ENCODE assay signal across 12 cellular contexts in genomic region chr11:130478881-130479280, GRCh38. TPM values are rescaled to one million over a fixed set of nuclear protein-coding genes. Genes with fewer than 3 reads are reported as not detected.
DNase-seq lines count a peak whose midpoint lies in the region; ATAC-seq and TF ChIP-seq lines count a peak whose summit lies in the region.
"Had no signal": no experiment of that assay in that cellular context is flagged by ENCODE, and none has a peak within 500 bp of the region (broad histone marks: within the 10 kb centered on the region; RNA-seq: fewer than 3 reads in every experiment).

No MANE protein-coding gene starts in this region.

- TF ChIP-seq POLR2A in thyroid gland (IDR thresholded peaks at IDR 0.05): no peak

- H3K9me3 ChIP-seq in left lung: no peaks in the 10 kb centered on the region
- no peaks in the 10 kb centered on the region for H3K9me3 ChIP-seq in thyroid gland

- H3K36me3 ChIP-seq in left lung: no peaks in the 10 kb centered on the region
- peaks cover 1 to 3% of the 10 kb centered on the region in 2 donors for H3K36me3 ChIP-seq in thyroid gland

- peaks cover 2 to 6% of the 10 kb centered on the region in 2 donors for H3K4me1 ChIP-seq in left lung
- H3K4me1 ChIP-seq in thyroid gland: peaks cover 27 to 47% of the 10 kb centered on the region in 2 donors

- DNase-seq in LHCN-M2 (ENCODE audit: low read depth): peak; percentile 38
- peak; percentile 56 for DNase-seq in astrocyte of the hippocampus (ENCODE audit: low read depth, low spot score)
- DNase-seq in left lung: no peak
- DNase-seq in thyroid gland: no peak
- DNase-seq in dedifferentiated amniotic fluid mesenchymal stem cell (ENCODE audit: extremely low spot score): no peak
- no peak for DNase-seq in stimulated activated CD8-positive, alpha-beta memory T cell treated with anti-CD3 and anti-CD28 coated beads, Interleukin-4, amount 100 ng/mL, for 48 hours
- DNase-seq in GM03348 (ENCODE audit: low spot score): no peak
- DNase-seq: glutamatergic neuron, midbrain, NCI-H345 had no signal

- no peak for ATAC-seq in left lung
- ATAC-seq in esophagus mucosa: no peak
- ATAC-seq: WTC11 had no signal

- H3K27me3 ChIP-seq in left lung (peaks cover 0 to 7% of the 10 kb centered on the region in 2 donors), thyroid gland (no peaks in the 10 kb centered on the region)

- H3K27ac ChIP-seq in left lung (peak overlapping the region; percentile 24 to 62), thyroid gland (peak overlapping the region; percentile 83 to 87 (median 83))

- TF ChIP-seq CTCF in left lung (IDR thresholded peaks at IDR 0.05) (no peak), thyroid gland (IDR thresholded peaks at IDR 0.05) (no peak)

- no peak overlapping the region for H3K4me3 ChIP-seq in left lung
- H3K4me3 ChIP-seq in thyroid gland (replicated peaks in 1 of 3): no peak overlapping the region

- WGBS in thyroid gland, 2 donors: 56 to 58% methylated on average over 4 of the region's 4 CpGs

- intact Hi-C loops in left lung (cut with DNase I) (no loop called here), thyroid gland (cut with DNase I) (no loop called here)

RNA-seq across cellular contexts. Expression of gene ADAMTS15, which starts 30.4 kb away (rescaled TPM):
- total RNA-seq in LHCN-M2 (2014; rRNA removed) (0.58 and 0.92 TPM in 2 replicates), left lung (10 to 100 TPM; 11.8 to 13.5 TPM), thyroid gland (10 to 100 TPM; 11.2 to 29.2 (median 23.5) TPM), esophagus mucosa (2.0 TPM)
- 0.10 TPM for polyA plus RNA-seq in LHCN-M2 (2012)

RNA-seq across cellular contexts. Expression of gene ADAMTS8, which starts 50.5 kb away (rescaled TPM):
- not detected in 2 replicates for total RNA-seq in LHCN-M2 (2014; rRNA removed)
- not detected for polyA plus RNA-seq in LHCN-M2 (2012)
- total RNA-seq in left lung: 10 to 100 TPM in 1 of 2 donors, 1 to 10 TPM in 1; 1.2 to 48.5 TPM
- under 1 TPM in 2 of 4 donors, not detected in 2; 0.38 to 0.56 TPM for total RNA-seq in thyroid gland
- 0.56 TPM for total RNA-seq in esophagus mucosa

Comparison
In these comparisons a context has a peak if more than half of its experiments do, and no peak if none do; other contexts are left out.
1. DNase-seq: peak in LHCN-M2 (single experiment) and astrocyte of the hippocampus (single experiment); none in left lung (0 of 2), thyroid gland (0 of 2), dedifferentiated amniotic fluid mesenchymal stem cell (single experiment), stimulated activated CD8-positive, alpha-beta memory T cell treated with anti-CD3 and anti-CD28 coated beads, Interleukin-4, amount 100 ng/mL, for 48 hours (single experiment) and GM03348 (single experiment).